Comparison of ENCODE assay signal across 15 cellular contexts in the genomic region with DNA sequence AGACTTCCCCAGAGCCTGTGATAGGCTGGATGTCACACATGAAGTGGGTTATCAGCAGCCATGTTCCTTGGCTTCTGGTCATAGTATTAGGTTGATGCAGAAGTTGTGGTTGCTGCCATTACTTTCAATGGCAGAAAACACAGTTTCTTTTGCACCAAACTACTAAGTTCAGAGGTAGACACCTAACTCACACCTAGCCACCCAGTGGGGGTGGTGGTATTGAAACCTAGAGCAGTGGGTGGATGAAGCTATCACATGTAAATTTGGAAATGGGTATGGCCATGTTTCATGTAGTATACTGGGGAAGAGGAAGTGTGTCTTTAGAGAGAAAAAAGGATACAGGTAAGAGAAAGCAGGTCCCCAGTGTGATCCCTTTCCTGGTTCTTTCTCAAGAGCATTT.
DNase-seq lines count a peak whose midpoint lies in the region; ATAC-seq and TF ChIP-seq lines count a peak whose summit lies in the region.
"Had no signal": no experiment of that assay in that cellular context is flagged by ENCODE, and none has a peak within 500 bp of the region (broad histone marks: within the 10 kb centered on the region; RNA-seq: fewer than 3 reads in every experiment).

No MANE protein-coding gene starts in this region.

- H3K27ac Mint-ChIP-seq in endothelial cell (ENCODE audit: unreplicated experiment) = no peak overlapping the region
- H3K27ac Mint-ChIP-seq: activated CD8-positive, alpha-beta T cell treated with anti-CD3 and anti-CD28 coated beads for 36 hours; T-helper 17 cell had no signal

- no peaks in the 10 kb centered on the region for H3K9me3 Mint-ChIP-seq in endothelial cell (ENCODE audit: unreplicated experiment)

- no peak overlapping the region for H3K4me3 Mint-ChIP-seq in endothelial cell (ENCODE audit: unreplicated experiment)
- H3K4me3 Mint-ChIP-seq: activated CD8-positive, alpha-beta T cell treated with anti-CD3 and anti-CD28 coated beads for 36 hours; T-helper 17 cell had no signal

- TF ChIP-seq CTCF in GM12865 (IDR thresholded peaks at IDR 0.05; ENCODE audit: insufficient read depth, low read depth, low read length, missing control alignments) (no peak), endothelial cell (IDR thresholded peaks at IDR 0.05; ENCODE audit: unreplicated experiment) (no peak)

- H3K27me3 Mint-ChIP-seq in endothelial cell (ENCODE audit: unreplicated experiment) = no peaks in the 10 kb centered on the region

- ATAC-seq in GM19328 (IDR thresholded peaks at IDR 0.05; ENCODE audit: unreplicated experiment) (peak; percentile 77), HG02588 (IDR thresholded peaks at IDR 0.05; ENCODE audit: unreplicated experiment) (peak; percentile 94), HG03342 (IDR thresholded peaks at IDR 0.05; ENCODE audit: unreplicated experiment) (peak; percentile 83)
- ATAC-seq: activated CD8-positive, alpha-beta T cell treated with anti-CD3 and anti-CD28 coated beads for 36 hours; T-helper 17 cell had no signal

- H3K4me1 Mint-ChIP-seq in endothelial cell (ENCODE audit: unreplicated experiment) = peaks cover 4% of the 10 kb centered on the region
- H3K4me1 Mint-ChIP-seq: T-helper 17 cell had no signal

- DNase-seq in GM12865 (ENCODE audit: low read depth) = peak; percentile 61
- no peak for DNase-seq in endothelial cell (ENCODE audit: low spot score)
- DNase-seq in T-helper 2 cell = no peak
- no peak for DNase-seq in activated naive CD4-positive, alpha-beta T cell treated with anti-CD3 and anti-CD28 coated beads, Interleukin-2, amount 50 U/mL, for 16 hours
- DNase-seq in UCSD-AML1 (lab: John Stamatoyannopoulos, UW; ENCODE audit: unreplicated experiment) = no peak
- DNase-seq: activated CD8-positive, alpha-beta T cell treated with anti-CD3 and anti-CD28 coated beads for 36 hours; activated gamma-delta T cell treated with Interleukin-2 at 50 U/mL for 16 hours; NCI-H2171 treated with DMSO at 0.1 percent for 48 hours; retina; T-helper 17 cell; testis had no signal

- no peaks in the 10 kb centered on the region for H3K36me3 Mint-ChIP-seq in endothelial cell (ENCODE audit: low read depth, unreplicated experiment)

- no peak overlapping the region for H3K4me3 ChIP-seq in GM12865 (ENCODE audit: low read depth, low read length)
- H3K4me3 ChIP-seq: breast epithelium, testis had no signal
